ENCODE assay signal across 8 cellular contexts in the genomic region with DNA sequence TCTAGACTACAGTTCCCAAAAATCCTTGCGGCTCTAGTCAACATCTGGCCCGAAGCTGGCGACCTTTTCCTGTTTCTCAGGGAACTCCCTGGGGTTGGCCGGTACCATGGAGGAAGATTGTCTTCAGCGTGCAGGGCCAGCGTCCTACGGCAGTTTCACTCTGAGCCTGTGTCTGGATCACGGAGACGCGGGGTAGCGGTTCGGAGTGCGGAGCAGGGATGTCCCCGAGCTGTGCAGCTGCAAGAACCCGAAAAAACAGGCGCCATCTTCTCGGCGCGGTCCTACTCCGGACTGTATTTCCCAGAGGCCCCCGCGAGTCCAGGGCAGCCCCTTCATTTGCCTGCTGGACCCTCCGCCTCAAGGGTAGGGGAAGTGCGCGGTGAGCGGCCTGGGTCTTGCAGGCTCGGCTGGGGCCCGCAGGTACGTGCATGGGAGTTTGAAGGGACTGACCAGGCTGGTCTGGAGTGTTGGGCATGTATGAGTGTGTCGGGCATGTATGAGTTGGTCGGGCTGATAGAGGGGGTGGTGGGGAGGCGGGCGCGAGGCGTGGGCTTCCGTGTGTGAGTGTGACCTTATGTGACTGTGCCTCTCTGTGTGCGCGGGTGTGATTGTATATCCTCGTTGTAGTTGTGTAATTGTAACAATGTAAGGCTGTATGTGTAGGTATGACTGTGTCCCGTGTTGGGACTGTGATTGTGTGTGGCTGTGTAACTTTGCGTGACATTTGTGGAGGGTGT. TPM values are rescaled to one million over a fixed set of nuclear protein-coding genes. Genes with fewer than 3 reads are reported as not detected.
DNase-seq lines count a peak whose midpoint lies in the region; ATAC-seq, FAIRE-seq and TF ChIP-seq lines count a peak whose summit lies in the region.

A gene (plus strand): TSS at position 360 of the 737 bp plus-strand sequence. CDS start 12,240 bp downstream, outside the sequence.

- peaks cover 0 to 6% (median 0%) of the 10 kb centered on the region in 3 donors for H3K4me1 ChIP-seq in pancreas
- H3K4me1 ChIP-seq in tibial artery = peaks cover 0 to 25% (median 10%) of the 10 kb centered on the region in 4 donors

- peaks cover 30% of the 10 kb centered on the region for H3K9me3 Mint-ChIP-seq in activated naive CD8-positive, alpha-beta T cell treated with anti-CD3 and anti-CD28 coated beads for 36 hours

- 0% methylated on average over 41 of the region's 41 CpGs for WGBS in pancreas, 2 donors

- peaks cover 0 to 7% (median 0%) of the 10 kb centered on the region in 3 donors for H3K36me3 ChIP-seq in pancreas
- H3K36me3 ChIP-seq in tibial artery = peaks cover 13 to 23% (median 14%) of the 10 kb centered on the region in 3 donors

- CTCF ChIA-PET in GM10248 (lab: Yijun Ruan, JAX) = interaction anchor here (1.1 kb wide), 1 partner anchor 15 kb away, joined by 3 read pairs; no protein-coding TSS in a partner anchor

- H3K27me3 ChIP-seq in pancreas = no peaks in the 10 kb centered on the region
- no peaks in the 10 kb centered on the region for H3K27me3 ChIP-seq in tibial artery

- ATAC-seq in HG02588 (IDR thresholded peaks at IDR 0.05; ENCODE audit: unreplicated experiment) (peak; percentile 85), SK-N-SH treated with all-trans-retinoic acid at 6 μM for 48 hours (peak; percentile 99), Right ventricle myocardium superior (ENCODE audit: poor library complexity) (peak; percentile 98), pancreas (peak; percentile 96 to 99 (median 98))

- H3K9me3 ChIP-seq in pancreas = no peaks in the 10 kb centered on the region
- H3K9me3 ChIP-seq in tibial artery = peaks cover 0 to 9% (median 0%) of the 10 kb centered on the region in 3 donors

- POLR2A ChIA-PET in GM10248 (lab: Yijun Ruan, JAX) = no interaction called here

- no peaks in the 10 kb centered on the region for H3K27me3 Mint-ChIP-seq in activated naive CD8-positive, alpha-beta T cell treated with anti-CD3 and anti-CD28 coated beads for 36 hours

- peak within 1 kb of the TSS; percentile 94 for H3K27ac Mint-ChIP-seq in activated naive CD8-positive, alpha-beta T cell treated with anti-CD3 and anti-CD28 coated beads for 36 hours

- peaks cover 18% of the 10 kb centered on the region for H3K4me1 Mint-ChIP-seq in activated naive CD8-positive, alpha-beta T cell treated with anti-CD3 and anti-CD28 coated beads for 36 hours

- no peak for TF ChIP-seq CTCF in GM10248 (IDR thresholded peaks at IDR 0.05; ENCODE audit: control extremely low read depth, extremely low read depth, low read depth, missing control alignments)
- no peak for TF ChIP-seq CTCF in pancreas (IDR thresholded peaks at IDR 0.05)
- no peak for TF ChIP-seq CTCF in tibial artery (IDR thresholded peaks at IDR 0.05)

- peak within 1 kb of the TSS; percentile 77 to 97 (median 84) for H3K27ac ChIP-seq in pancreas
- peak within 1 kb of the TSS; percentile 78 to 87 for H3K27ac ChIP-seq in tibial artery

- peak within 1 kb of the TSS; percentile 92 for H3K4me3 Mint-ChIP-seq in activated naive CD8-positive, alpha-beta T cell treated with anti-CD3 and anti-CD28 coated beads for 36 hours

- H3K4me3 ChIP-seq in pancreas (peak within 1 kb of the TSS; percentile 76 to 92 (median 78)), tibial artery (peak within 1 kb of the TSS; percentile 77 to 79)

- peak; percentile 88 for DNase-seq in GM10248 (ENCODE audit: extremely low spot score)
- peak; percentile 80 for DNase-seq in NCI-H1048 (lab: John Stamatoyannopoulos, UW)
- peak; percentile 84 for DNase-seq in activated naive CD8-positive, alpha-beta T cell treated with anti-CD3 and anti-CD28 coated beads for 36 hours
- DNase-seq in Right ventricle myocardium superior = peak; percentile 93
- DNase-seq in pancreas = peak; percentile 86 to 95 (median 88)
- peak; percentile 89 to 91 for DNase-seq in tibial artery

- no peak for FAIRE-seq in pancreas (lab: Jason Lieb, UNC)

- peaks cover 51% of the 10 kb centered on the region for H3K36me3 Mint-ChIP-seq in activated naive CD8-positive, alpha-beta T cell treated with anti-CD3 and anti-CD28 coated beads for 36 hours

- intact Hi-C loops in Right ventricle myocardium superior (cut with DNase I) (no loop called here), pancreas (cut with DNase I) (no loop called here), tibial artery (cut with DNase I; ENCODE audit: low total_unique reads) (loop anchor here (5.0 kb wide), 1 partner anchor 46 kb away; a partner anchor contains a TSS)

TF ChIP-seq in SK-N-SH treated with all-trans-retinoic acid at 6 μM for 48 hours, 23 proteins besides CTCF, POLR2A, EP300 and RAD21:
- TF ChIP-seq, protein P1, sequence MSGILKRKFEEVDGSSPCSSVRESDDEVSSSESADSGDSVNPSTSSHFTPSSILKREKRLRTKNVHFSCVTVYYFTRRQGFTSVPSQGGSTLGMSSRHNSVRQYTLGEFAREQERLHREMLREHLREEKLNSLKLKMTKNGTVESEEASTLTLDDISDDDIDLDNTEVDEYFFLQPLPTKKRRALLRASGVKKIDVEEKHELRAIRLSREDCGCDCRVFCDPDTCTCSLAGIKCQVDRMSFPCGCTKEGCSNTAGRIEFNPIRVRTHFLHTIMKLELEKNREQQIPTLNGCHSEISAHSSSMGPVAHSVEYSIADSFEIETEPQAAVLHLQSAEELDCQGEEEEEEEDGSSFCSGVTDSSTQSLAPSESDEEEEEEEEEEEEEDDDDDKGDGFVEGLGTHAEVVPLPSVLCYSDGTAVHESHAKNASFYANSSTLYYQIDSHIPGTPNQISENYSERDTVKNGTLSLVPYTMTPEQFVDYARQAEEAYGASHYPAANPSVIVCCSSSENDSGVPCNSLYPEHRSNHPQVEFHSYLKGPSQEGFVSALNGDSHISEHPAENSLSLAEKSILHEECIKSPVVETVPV (CRISPR knock-in tag; IDR thresholded peaks at IDR 0.05) = no peak
- TF ChIP-seq, protein P2, sequence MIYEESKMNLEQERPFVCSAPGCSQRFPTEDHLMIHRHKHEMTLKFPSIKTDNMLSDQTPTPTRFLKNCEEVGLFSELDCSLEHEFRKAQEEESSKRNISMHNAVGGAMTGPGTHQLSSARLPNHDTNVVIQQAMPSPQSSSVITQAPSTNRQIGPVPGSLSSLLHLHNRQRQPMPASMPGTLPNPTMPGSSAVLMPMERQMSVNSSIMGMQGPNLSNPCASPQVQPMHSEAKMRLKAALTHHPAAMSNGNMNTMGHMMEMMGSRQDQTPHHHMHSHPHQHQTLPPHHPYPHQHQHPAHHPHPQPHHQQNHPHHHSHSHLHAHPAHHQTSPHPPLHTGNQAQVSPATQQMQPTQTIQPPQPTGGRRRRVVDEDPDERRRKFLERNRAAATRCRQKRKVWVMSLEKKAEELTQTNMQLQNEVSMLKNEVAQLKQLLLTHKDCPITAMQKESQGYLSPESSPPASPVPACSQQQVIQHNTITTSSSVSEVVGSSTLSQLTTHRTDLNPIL (CRISPR knock-in tag; IDR thresholded peaks at IDR 0.05; ENCODE audit: low read depth) = no peak
- TF ChIP-seq ESRRG (CRISPR knock-in tag; IDR thresholded peaks at IDR 0.05) = no peak
- TF ChIP-seq ZNF8 (CRISPR knock-in tag; IDR thresholded peaks at IDR 0.05) = no peak
- peak; percentile 70; the same call in 1 of the 2 replicates for TF ChIP-seq TCF4 (CRISPR knock-in tag; IDR thresholded peaks at IDR 0.05; ENCODE audit: borderline replicate concordance)
- TF ChIP-seq, protein P3, sequence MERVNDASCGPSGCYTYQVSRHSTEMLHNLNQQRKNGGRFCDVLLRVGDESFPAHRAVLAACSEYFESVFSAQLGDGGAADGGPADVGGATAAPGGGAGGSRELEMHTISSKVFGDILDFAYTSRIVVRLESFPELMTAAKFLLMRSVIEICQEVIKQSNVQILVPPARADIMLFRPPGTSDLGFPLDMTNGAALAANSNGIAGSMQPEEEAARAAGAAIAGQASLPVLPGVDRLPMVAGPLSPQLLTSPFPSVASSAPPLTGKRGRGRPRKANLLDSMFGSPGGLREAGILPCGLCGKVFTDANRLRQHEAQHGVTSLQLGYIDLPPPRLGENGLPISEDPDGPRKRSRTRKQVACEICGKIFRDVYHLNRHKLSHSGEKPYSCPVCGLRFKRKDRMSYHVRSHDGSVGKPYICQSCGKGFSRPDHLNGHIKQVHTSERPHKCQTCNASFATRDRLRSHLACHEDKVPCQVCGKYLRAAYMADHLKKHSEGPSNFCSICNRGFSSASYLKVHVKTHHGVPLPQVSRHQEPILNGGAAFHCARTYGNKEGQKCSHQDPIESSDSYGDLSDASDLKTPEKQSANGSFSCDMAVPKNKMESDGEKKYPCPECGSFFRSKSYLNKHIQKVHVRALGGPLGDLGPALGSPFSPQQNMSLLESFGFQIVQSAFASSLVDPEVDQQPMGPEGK (CRISPR knock-in tag; IDR thresholded peaks at IDR 0.05; ENCODE audit: borderline replicate concordance) = no peak
- TF ChIP-seq BACH2 (CRISPR knock-in tag; IDR thresholded peaks at IDR 0.05; ENCODE audit: borderline replicate concordance) = no peak

RNA-seq across cellular contexts. Expression of the gene that starts here (rescaled TPM):
- 10 to 100 TPM in 1 of 2 experiments, 1 to 10 TPM in 1; 7.4 to 10.8 TPM for total RNA-seq in activated naive CD8-positive, alpha-beta T cell treated with anti-CD3 and anti-CD28 coated beads for 36 hours
- 9.9 TPM for total RNA-seq in Right ventricle myocardium superior
- total RNA-seq in pancreas = 1 to 10 TPM; 3.5 to 5.7 (median 4.1) TPM
- 1 to 10 TPM; 2.7 to 4.5 TPM for polyA plus RNA-seq in pancreas

Comparison
In these comparisons a context has a peak if more than half of its experiments do, and no peak if none do; other contexts are left out.
1. Peak in every context shown above with its lines: DNase-seq, ATAC-seq, H3K4me3 ChIP-seq and H3K27ac ChIP-seq.